ENCODE assay signal across 18 cellular contexts in the genomic region with DNA sequence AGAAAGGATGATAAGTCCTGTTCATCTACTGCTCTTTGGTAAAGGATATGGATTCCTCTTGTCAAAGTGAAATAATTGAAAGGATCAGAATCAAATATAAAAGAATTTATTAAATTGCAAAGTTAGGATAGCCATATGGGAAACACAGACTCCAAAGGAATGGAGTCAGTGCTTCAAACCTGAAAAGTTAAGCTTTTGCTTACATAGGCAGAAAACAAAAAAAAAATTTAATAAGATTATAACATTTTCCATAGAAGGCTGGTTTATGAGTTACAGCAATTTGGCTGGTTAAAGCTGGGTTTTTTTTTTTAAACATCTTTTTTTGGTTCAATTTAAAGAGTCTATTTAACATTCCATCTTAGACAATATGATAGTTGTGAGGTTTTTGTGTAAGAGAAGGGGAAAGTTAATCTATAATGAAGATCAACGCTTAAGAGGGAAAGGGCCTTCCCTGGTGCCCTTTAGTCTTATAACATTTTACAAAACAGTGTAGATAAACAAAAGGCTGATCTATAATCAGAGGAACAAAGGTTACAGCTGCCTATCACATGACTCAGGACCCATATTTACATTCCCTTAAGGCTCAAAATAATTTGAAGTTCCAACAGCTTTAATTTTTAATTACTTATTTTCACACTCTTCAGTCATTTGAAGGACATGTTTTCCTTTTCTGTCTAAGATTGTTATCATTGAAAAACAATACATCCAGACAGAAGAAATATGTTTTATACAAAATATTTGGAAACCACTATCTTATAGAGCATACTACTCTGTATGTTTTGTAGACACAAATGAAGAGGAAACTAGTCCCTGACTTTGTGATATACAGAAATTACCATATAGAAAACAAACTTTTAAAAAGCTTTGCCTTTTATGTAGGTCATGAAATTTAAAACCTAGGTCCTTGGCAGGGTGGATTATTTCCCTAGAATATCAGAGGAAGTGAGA.
DNase-seq lines count a peak whose midpoint lies in the region; ATAC-seq, FAIRE-seq and TF ChIP-seq lines count a peak whose summit lies in the region.
"Had no signal": no experiment of that assay in that cellular context is flagged by ENCODE, and none has a peak within 500 bp of the region (broad histone marks: within the 10 kb centered on the region; RNA-seq: fewer than 3 reads in every experiment).

No MANE protein-coding gene starts in this region.

- peak; percentile 8 for FAIRE-seq in HepG2 (lab: Jason Lieb, UNC)
- FAIRE-seq: K562 had no signal

- peaks cover 7% of the 10 kb centered on the region; the same call in 1 of the 2 replicates for H3K9me3 ChIP-seq in HepG2 (ENCODE audit: low read length)
- H3K9me3 ChIP-seq in parathyroid adenoma (ENCODE audit: control insufficient read depth, low read length): no peaks in the 10 kb centered on the region
- H3K9me3 ChIP-seq: HAP-1 had no signal

- no peak overlapping the region for H3K4me3 ChIP-seq in HepG2 (replicated peaks in 1 of 3; ENCODE audit: insufficient read depth in 1 of 3, low read depth in 2 of 3, low read length in 3 of 3)
- no peak overlapping the region for H3K4me3 ChIP-seq in parathyroid adenoma (ENCODE audit: low read depth, low read length)
- H3K4me3 ChIP-seq: HAP-1, K562 had no signal

- H3K9ac ChIP-seq in HepG2 (ENCODE audit: insufficient read depth, low read depth, low read length) (0 out of 2 replicates have a peak overlapping the region, but pooled peaks have one; percentile 31), parathyroid adenoma (no peak overlapping the region)

- BruUV-seq in HepG2 (replicated peaks; lab: Mats Ljungman, UMichigan): no TSS peak

- H3K27me3 ChIP-seq in HepG2 (ENCODE audit: control insufficient read depth in 1 of 2, insufficient read depth in 2 of 2, low read length in 2 of 2): no peaks in the 10 kb centered on the region; a peak in 1 of 5 replicates
- H3K27me3 ChIP-seq in parathyroid adenoma (ENCODE audit: control insufficient read depth, insufficient read depth, low read length): no peaks in the 10 kb centered on the region

- DNase-seq in DMS53 (lab: John Stamatoyannopoulos, UW) (peak; percentile 41), NCI-H69 (lab: John Stamatoyannopoulos, UW) (peak; percentile 45), HepG2 (ENCODE audit: low spot score) (peak; percentile 90), COR-L47 (lab: John Stamatoyannopoulos, UW) (no peak), RKO (ENCODE audit: low spot score) (no peak)
- no peak for DNase-seq in activated CD4-positive, alpha-beta T cell treated with anti-CD3 and anti-CD28 coated beads, Interleukin-2, amount 10 ng/mL, durations not matched to agents 7 days and 5 days
- DNase-seq: AML-193; CD4-positive, alpha-beta memory T cell; EL; NCI-H1048; NCI-H1694 treated with DMSO at 0.1 percent for 48 hours; NCI-H2171; NCI-H510A; RPMI8226 had no signal

- TF ChIP-seq RAD21 in HepG2 (CRISPR knock-in tag; IDR thresholded peaks at IDR 0.05): no peak

- ATAC-seq in HepG2 (peak; percentile 99), GM19328 (IDR thresholded peaks at IDR 0.05; ENCODE audit: unreplicated experiment) (no peak)
- ATAC-seq: K562 had no signal

- TF ChIP-seq EP300 in HepG2 (IDR thresholded peaks at IDR 0.05; ENCODE audit: low read depth in 2 of 2, low read length in 2 of 2) (peak in 1 of 2 experiments; percentile 96; a peak in 2 of 4 replicates), HepG2 (CRISPR knock-in tag; IDR thresholded peaks at IDR 0.05; ENCODE audit: borderline replicate concordance) (peak; percentile 75; the same call in 1 of the 2 replicates)

- TF ChIP-seq POLR2A in HepG2 (IDR thresholded peaks at IDR 0.05; ENCODE audit: insufficient read depth in 1 of 2, low read depth in 2 of 2, low read length in 2 of 2): no peak

- H3K79me2 ChIP-seq in HepG2 (ENCODE audit: insufficient read depth, low read length): no peaks in the 10 kb centered on the region
- H3K79me2 ChIP-seq in parathyroid adenoma: no peaks in the 10 kb centered on the region

- peak overlapping the region; percentile 52 for H3K4me2 ChIP-seq in HepG2 (ENCODE audit: low read depth, low read length)
- H3K4me2 ChIP-seq in parathyroid adenoma (ENCODE audit: low read length): no peak overlapping the region

- CTCF ChIA-PET in HepG2 (lab: Yijun Ruan, JAX; ENCODE audit: low intra/inter-chr PET ratio, low total read pairs): no interaction called here
- CTCF ChIA-PET in activated CD4-positive, alpha-beta T cell treated with anti-CD3 and anti-CD28 coated beads, Interleukin-2, amount 10 ng/mL, durations not matched to agents 7 days and 5 days (lab: Charles Lee): no interaction called here

- POLR2A ChIA-PET in HepG2 (lab: Yijun Ruan, JAX): no interaction called here
- POLR2A ChIA-PET in activated CD4-positive, alpha-beta T cell treated with anti-CD3 and anti-CD28 coated beads, Interleukin-2, amount 10 ng/mL, durations not matched to agents 7 days and 5 days (lab: Charles Lee): no interaction called here

- H3K36me3 Mint-ChIP-seq in activated CD4-positive, alpha-beta T cell treated with anti-CD3 and anti-CD28 coated beads, Interleukin-2, amount 10 ng/mL, durations not matched to agents 7 days and 5 days (ENCODE audit: low read depth): no peaks in the 10 kb centered on the region
- H3K36me3 Mint-ChIP-seq: CD4-positive, alpha-beta memory T cell had no signal

- no peaks in the 10 kb centered on the region for H3K9me3 Mint-ChIP-seq in activated CD4-positive, alpha-beta T cell treated with anti-CD3 and anti-CD28 coated beads, Interleukin-2, amount 10 ng/mL, durations not matched to agents 7 days and 5 days

- H3K27ac Mint-ChIP-seq in activated CD4-positive, alpha-beta T cell treated with anti-CD3 and anti-CD28 coated beads, Interleukin-2, amount 10 ng/mL, durations not matched to agents 7 days and 5 days: no peak overlapping the region
- H3K27ac Mint-ChIP-seq: CD4-positive, alpha-beta memory T cell had no signal

- no peaks in the 10 kb centered on the region for H3K4me1 Mint-ChIP-seq in activated CD4-positive, alpha-beta T cell treated with anti-CD3 and anti-CD28 coated beads, Interleukin-2, amount 10 ng/mL, durations not matched to agents 7 days and 5 days
- H3K4me1 Mint-ChIP-seq: CD4-positive, alpha-beta memory T cell had no signal

- H3K36me3 ChIP-seq in HepG2 (replicated peaks in 1 of 2; ENCODE audit: control insufficient read depth in 1 of 2, insufficient read depth in 2 of 2, low read length in 2 of 2) (no peaks in the 10 kb centered on the region), parathyroid adenoma (ENCODE audit: control insufficient read depth, insufficient read depth, low read length) (peaks cover 2% of the 10 kb centered on the region)
- H3K36me3 ChIP-seq: HAP-1 had no signal

- H3K4me3 Mint-ChIP-seq in activated CD4-positive, alpha-beta T cell treated with anti-CD3 and anti-CD28 coated beads, Interleukin-2, amount 10 ng/mL, durations not matched to agents 7 days and 5 days: no peak overlapping the region
- H3K4me3 Mint-ChIP-seq: CD4-positive, alpha-beta memory T cell had no signal

- intact Hi-C loops in HepG2 (cut with micrococcal nuclease; ENCODE audit: unreplicated experiment): no loop called here

- H4K20me1 ChIP-seq in HepG2 (ENCODE audit: insufficient read depth, low read length): no peaks in the 10 kb centered on the region

- H3K27ac ChIP-seq in HepG2 (ENCODE audit: extremely low read length, insufficient read depth, low read length): peak overlapping the region; percentile 88
- peak overlapping the region; percentile 66 for H3K27ac ChIP-seq in parathyroid adenoma

- TF ChIP-seq CTCF in HepG2 (CRISPR knock-in tag; IDR thresholded peaks at IDR 0.05) (no peak), parathyroid adenoma (IDR thresholded peaks at IDR 0.05) (no peak)

- 0% methylated on average over 1 of the region's 1 CpG for WGBS in HepG2 (ENCODE audit: low lambda C conversion rate)

- in situ Hi-C loops in HepG2 (cut with HindIII; ENCODE audit: extremely low pct_ligation_motif_present, low pct_unique_long_range_greater_than_20kb): no loop called here

- H3K27me3 Mint-ChIP-seq in activated CD4-positive, alpha-beta T cell treated with anti-CD3 and anti-CD28 coated beads, Interleukin-2, amount 10 ng/mL, durations not matched to agents 7 days and 5 days: no peaks in the 10 kb centered on the region
- H3K27me3 Mint-ChIP-seq: CD4-positive, alpha-beta memory T cell had no signal

- H3K4me1 ChIP-seq in HepG2 (ENCODE audit: insufficient read depth, low read length): peaks cover 71% of the 10 kb centered on the region
- H3K4me1 ChIP-seq in parathyroid adenoma: peaks cover 22% of the 10 kb centered on the region

- peak overlapping the region; percentile 38 for H2AFZ ChIP-seq in HepG2 (ENCODE audit: low read length)
- peak overlapping the region; percentile 23 for H2AFZ ChIP-seq in parathyroid adenoma

TF ChIP-seq in HepG2, 621 proteins besides CTCF, POLR2A, EP300 and RAD21 (continues in another document):
- TF ChIP-seq ZBTB33 (CRISPR knock-in tag; IDR thresholded peaks at IDR 0.05): no peak
- no peak for TF ChIP-seq CREB1 (IDR thresholded peaks at IDR 0.05)
- TF ChIP-seq CREB1 (CRISPR knock-in tag; IDR thresholded peaks at IDR 0.05): peak; percentile 59
- no peak for TF ChIP-seq ZNF225 (CRISPR knock-in tag; IDR thresholded peaks at IDR 0.05)
- no peak for TF ChIP-seq ELF4 (CRISPR knock-in tag; IDR thresholded peaks at IDR 0.05; ENCODE audit: borderline replicate concordance)
- TF ChIP-seq TP53 (CRISPR knock-in tag; conservative IDR thresholded peaks at IDR 0.05): no peak
- TF ChIP-seq MAFK (conservative IDR thresholded peaks at IDR 0.05 in 1 of 2, IDR thresholded peaks at IDR 0.05 in 1 of 2; ENCODE audit: low read length in 2 of 2): peak; percentile 89 to 96
- peak; percentile 79 for TF ChIP-seq HMG20A (CRISPR knock-in tag; IDR thresholded peaks at IDR 0.05; ENCODE audit: borderline replicate concordance)
- TF ChIP-seq, protein P1, sequence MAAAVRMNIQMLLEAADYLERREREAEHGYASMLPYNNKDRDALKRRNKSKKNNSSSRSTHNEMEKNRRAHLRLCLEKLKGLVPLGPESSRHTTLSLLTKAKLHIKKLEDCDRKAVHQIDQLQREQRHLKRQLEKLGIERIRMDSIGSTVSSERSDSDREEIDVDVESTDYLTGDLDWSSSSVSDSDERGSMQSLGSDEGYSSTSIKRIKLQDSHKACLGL (CRISPR knock-in tag; IDR thresholded peaks at IDR 0.05): no peak

Comparison
In these comparisons a context has a peak if more than half of its experiments do, and no peak if none do; other contexts are left out.
1. DNase-seq: peak in DMS53 (single experiment), NCI-H69 (single experiment) and HepG2 (single experiment); none in COR-L47 (single experiment), activated CD4-positive, alpha-beta T cell treated with anti-CD3 and anti-CD28 coated beads, Interleukin-2, amount 10 ng/mL, durations not matched to agents 7 days and 5 days (single experiment) and RKO (single experiment).